Comparison of ENCODE assay signal across 8 cellular contexts in genomic region chr6:12075067-12075563, GRCh38.
DNase-seq lines count a peak whose midpoint lies in the region; TF ChIP-seq lines count a peak whose summit lies in the region.

No MANE protein-coding gene starts in this region.

- peak overlapping the region; percentile 49 for H3K4me3 ChIP-seq in OCI-LY3 (ENCODE audit: low read length)
- peak overlapping the region; percentile 0 for H3K4me3 ChIP-seq in epithelial cell of proximal tubule (ENCODE audit: low read depth, low read length)
- H3K4me3 ChIP-seq in spleen, result no peak overlapping the region
- no peak overlapping the region for H3K4me3 ChIP-seq in MG63

- H2AFZ ChIP-seq in OCI-LY3 (ENCODE audit: low read depth, low read length), result no peak overlapping the region

- peak; percentile 23 for DNase-seq in activated CD4-positive, alpha-beta T cell treated with anti-CD3 and anti-CD28 coated beads, Interleukin-2, amount 10 ng/mL, durations not matched to agents 7 days and 5 days
- no peak for DNase-seq in activated CD4-positive, alpha-beta T cell treated with anti-CD3 and anti-CD28 coated beads for 4 hours
- DNase-seq in epithelial cell of proximal tubule (ENCODE audit: low read depth) (peak; percentile 4), spleen (no peak), MG63 (no peak), NCI-H187 treated with DMSO at 0.1 percent for 48 hours (lab: John Stamatoyannopoulos, UW) (no peak)
- DNase-seq in activated effector memory CD4-positive, alpha-beta T cell treated with Interleukin-2 at 50 U/mL for 16 hours, result no peak

- no peak for TF ChIP-seq POLR2A in spleen (IDR thresholded peaks at IDR 0.05)

- 68 to 81% (median 70%) methylated on average over 9 of the region's 9 CpGs for WGBS in spleen, 5 donors

- H3K4me1 ChIP-seq in OCI-LY3 (ENCODE audit: low read length), result peaks cover 6% of the 10 kb centered on the region
- H3K4me1 ChIP-seq in spleen, result peaks cover 0 to 34% (median 6%) of the 10 kb centered on the region in 6 donors

- peak overlapping the region; percentile 11; the same call in 1 of the 2 replicates for H3K9ac ChIP-seq in OCI-LY3 (ENCODE audit: low read length)

- 0 out of 2 replicates have a peak, but pooled peaks cover 3% of the 10 kb centered on the region for H4K20me1 ChIP-seq in OCI-LY3 (ENCODE audit: insufficient read depth, low read length)

- peaks cover 26% of the 10 kb centered on the region for H3K4me1 Mint-ChIP-seq in activated CD4-positive, alpha-beta T cell treated with anti-CD3 and anti-CD28 coated beads, Interleukin-2, amount 10 ng/mL, durations not matched to agents 7 days and 5 days

- H3K9me3 Mint-ChIP-seq in activated CD4-positive, alpha-beta T cell treated with anti-CD3 and anti-CD28 coated beads, Interleukin-2, amount 10 ng/mL, durations not matched to agents 7 days and 5 days, result no peaks in the 10 kb centered on the region

- H3K27ac ChIP-seq in OCI-LY3 (ENCODE audit: low read length), result no peak overlapping the region
- H3K27ac ChIP-seq in spleen, result no peak overlapping the region

- peaks cover 23% of the 10 kb centered on the region; the same call in 1 of the 2 replicates for H3K79me2 ChIP-seq in OCI-LY3 (ENCODE audit: low read length)

- H3K27me3 ChIP-seq in OCI-LY3 (ENCODE audit: low read depth, low read length) (no peaks in the 10 kb centered on the region), spleen (replicated peaks in 1 of 7) (no peaks in the 10 kb centered on the region), MG63 (no peaks in the 10 kb centered on the region)

- peak overlapping the region; percentile 65 for H3K4me2 ChIP-seq in OCI-LY3 (ENCODE audit: low read length)

- no peak overlapping the region for H3K27ac Mint-ChIP-seq in activated CD4-positive, alpha-beta T cell treated with anti-CD3 and anti-CD28 coated beads, Interleukin-2, amount 10 ng/mL, durations not matched to agents 7 days and 5 days

- POLR2A ChIA-PET in activated CD4-positive, alpha-beta T cell treated with anti-CD3 and anti-CD28 coated beads, Interleukin-2, amount 10 ng/mL, durations not matched to agents 7 days and 5 days (lab: Charles Lee), result interaction anchor here (0.6 kb wide), 1 partner anchor 684 kb away, joined by 3 read pairs; no protein-coding TSS in a partner anchor

- intact Hi-C loops in spleen (cut with DNase I; ENCODE audit: low total_unique reads), result no loop called here

- no peaks in the 10 kb centered on the region for H3K27me3 Mint-ChIP-seq in activated CD4-positive, alpha-beta T cell treated with anti-CD3 and anti-CD28 coated beads, Interleukin-2, amount 10 ng/mL, durations not matched to agents 7 days and 5 days

- H3K36me3 ChIP-seq in OCI-LY3 (replicated peaks; ENCODE audit: low read depth, low read length) (no peaks in the 10 kb centered on the region), spleen (peaks cover 0 to 9% (median 0%) of the 10 kb centered on the region in 6 donors), MG63 (no peaks in the 10 kb centered on the region)

- H3K9me3 ChIP-seq in OCI-LY3 (ENCODE audit: insufficient read depth, low read length), result no peaks in the 10 kb centered on the region
- H3K9me3 ChIP-seq in spleen, result no peaks in the 10 kb centered on the region
- H3K9me3 ChIP-seq in MG63, result no peaks in the 10 kb centered on the region

- no peak overlapping the region for H3K4me3 Mint-ChIP-seq in activated CD4-positive, alpha-beta T cell treated with anti-CD3 and anti-CD28 coated beads, Interleukin-2, amount 10 ng/mL, durations not matched to agents 7 days and 5 days

- H3K36me3 Mint-ChIP-seq in activated CD4-positive, alpha-beta T cell treated with anti-CD3 and anti-CD28 coated beads, Interleukin-2, amount 10 ng/mL, durations not matched to agents 7 days and 5 days (ENCODE audit: low read depth), result no peaks in the 10 kb centered on the region

- peak; percentile 56 for TF ChIP-seq CTCF in OCI-LY3 (IDR thresholded peaks at IDR 0.05; ENCODE audit: low read depth, low read length)
- peak; percentile 59 for TF ChIP-seq CTCF in epithelial cell of proximal tubule (conservative IDR thresholded peaks at IDR 0.05; ENCODE audit: low read depth, low read length)
- peak in 7 of 11 experiments; percentile 13 to 50 (median 44) for TF ChIP-seq CTCF in spleen (IDR thresholded peaks at IDR 0.05 in 8 of 11, conservative IDR thresholded peaks at IDR 0.05 in 3 of 11)

- CTCF ChIA-PET in activated CD4-positive, alpha-beta T cell treated with anti-CD3 and anti-CD28 coated beads, Interleukin-2, amount 10 ng/mL, durations not matched to agents 7 days and 5 days (lab: Charles Lee), result interaction anchor here (0.6 to 0.9 kb wide), 3 partner anchors 9 to 139 kb away, joined by 3 to 6 read pairs (median 3); no protein-coding TSS in a partner anchor

Comparison
In these comparisons a context has a peak if more than half of its experiments do, and no peak if none do; other contexts are left out.
1. DNase-seq: peak in activated CD4-positive, alpha-beta T cell treated with anti-CD3 and anti-CD28 coated beads, Interleukin-2, amount 10 ng/mL, durations not matched to agents 7 days and 5 days (single experiment) and epithelial cell of proximal tubule (single experiment); none in activated CD4-positive, alpha-beta T cell treated with anti-CD3 and anti-CD28 coated beads for 4 hours (0 of 2), spleen (single experiment), MG63 (single experiment), NCI-H187 treated with DMSO at 0.1 percent for 48 hours (single experiment) and activated effector memory CD4-positive, alpha-beta T cell treated with Interleukin-2 at 50 U/mL for 16 hours (single experiment).
2. H3K4me3 ChIP-seq: peak in OCI-LY3 (single experiment) and epithelial cell of proximal tubule (single experiment); none in spleen (0 of 8) and MG63 (single experiment).
3. Peak in every context shown above with its lines, with median percentiles within 50 percentile points of each other: CTCF ChIP-seq.